In genomic region chr4:108382751-108383150, GRCh38 we compare ENCODE assay signal across 19 cellular contexts.
A peak's percentile ranks its signal among the peaks of the same experiment; 100 is the strongest.
DNase-seq lines count a peak whose midpoint lies in the region; ATAC-seq, FAIRE-seq and TF ChIP-seq lines count a peak whose summit lies in the region.
"Had no signal": no experiment of that assay in that cellular context is flagged by ENCODE, and none has a peak within 500 bp of the region (broad histone marks: within the 10 kb centered on the region; RNA-seq: fewer than 3 reads in every experiment).

No MANE protein-coding gene starts in this region.

- H3K27ac ChIP-seq in BLaER1, result no peak overlapping the region
- H3K27ac ChIP-seq in BLaER1 treated with 17β-estradiol and CSF1 and Interleukin-3, amounts not matched to agents 10 nM and 100 nM, result no peak overlapping the region
- H3K27ac ChIP-seq in mesenchymal stem cell (ENCODE audit: low read length, poor library complexity, severe bottlenecking), result no peak overlapping the region
- H3K27ac ChIP-seq: GM23248 had no signal

- H2AFZ ChIP-seq in Loucy (ENCODE audit: low read length), result no peak overlapping the region; the same call in 1 of the 2 replicates
- no peak overlapping the region for H2AFZ ChIP-seq in mesenchymal stem cell (ENCODE audit: low read depth, low read length)
- H2AFZ ChIP-seq: GM23248 had no signal

- FAIRE-seq in RCC 7860 (lab: Jason Lieb, UNC), result no peak
- FAIRE-seq in GM19239 (lab: Jason Lieb, UNC), result no peak
- FAIRE-seq: D721Med, GM12891, GM18507, H1 had no signal

- WGBS in mesenchymal stem cell, result 89% methylated on average over 3 of the region's 3 CpGs

- no peak for ATAC-seq in HG02852 (IDR thresholded peaks at IDR 0.05; ENCODE audit: unreplicated experiment)

- no peak for TF ChIP-seq CTCF in Loucy (conservative IDR thresholded peaks at IDR 0.05; ENCODE audit: low read length)

- H2BK15ac ChIP-seq in mesenchymal stem cell (ENCODE audit: low read depth, poor library complexity, severe bottlenecking), result no peak overlapping the region

- no peak overlapping the region for H2BK5ac ChIP-seq in mesenchymal stem cell (ENCODE audit: low read depth, low read length, poor library complexity, severe bottlenecking)

- no peaks in the 10 kb centered on the region for H3K9me3 ChIP-seq in BLaER1
- peaks cover 0 to 8% (median 5%) of the 10 kb centered on the region in 11 experiments; a peak in 6 of 22 replicates for H3K9me3 ChIP-seq in BLaER1 treated with 17β-estradiol and CSF1 and Interleukin-3, amounts not matched to agents 10 nM and 100 nM (replicated peaks in 1 of 11)
- H3K9me3 ChIP-seq in Loucy (ENCODE audit: insufficient read depth, low read depth, low read length), result 0 out of 2 replicates have a peak, but pooled peaks cover 5% of the 10 kb centered on the region
- no peaks in the 10 kb centered on the region for H3K9me3 ChIP-seq in mesenchymal stem cell (ENCODE audit: control insufficient read depth, low read length)

- H4K8ac ChIP-seq in mesenchymal stem cell (ENCODE audit: low read length), result peak overlapping the region; percentile 2

- no peak overlapping the region for H4K91ac ChIP-seq in mesenchymal stem cell (ENCODE audit: low read length)

- H3K79me2 ChIP-seq in Loucy (ENCODE audit: insufficient read depth, low read length), result no peaks in the 10 kb centered on the region

- no peak overlapping the region for H3K23ac ChIP-seq in mesenchymal stem cell (ENCODE audit: low read length in 2 of 2)

- H3K4me3 ChIP-seq in BLaER1, result no peak overlapping the region
- H3K4me3 ChIP-seq in BLaER1 treated with 17β-estradiol and CSF1 and Interleukin-3, amounts not matched to agents 10 nM and 100 nM, result no peak overlapping the region
- no peak overlapping the region for H3K4me3 ChIP-seq in Loucy (ENCODE audit: low read length, poor library complexity, severe bottlenecking)
- no peak overlapping the region for H3K4me3 ChIP-seq in mesenchymal stem cell (ENCODE audit: insufficient read depth in 1 of 2, low read depth in 1 of 2, low read length in 2 of 2)
- H3K4me3 ChIP-seq: GM23248 had no signal

- H3K27me3 ChIP-seq in BLaER1 (no peaks in the 10 kb centered on the region), Loucy (ENCODE audit: insufficient read depth, low read length, poor library complexity, severe bottlenecking) (no peaks in the 10 kb centered on the region), mesenchymal stem cell (ENCODE audit: control insufficient read depth in 1 of 2, insufficient read depth in 1 of 2, low read length in 2 of 2) (peaks cover 0 to 27% of the 10 kb centered on the region in 2 experiments)
- peaks cover 0 to 12% (median 0%) of the 10 kb centered on the region in 11 experiments; a peak in 2 of 22 replicates for H3K27me3 ChIP-seq in BLaER1 treated with 17β-estradiol and CSF1 and Interleukin-3, amounts not matched to agents 10 nM and 100 nM

- H4K20me1 ChIP-seq in BLaER1 (no peaks in the 10 kb centered on the region), Loucy (ENCODE audit: insufficient read depth, low read length, poor library complexity, severe bottlenecking) (no peaks in the 10 kb centered on the region)
- no peaks in the 10 kb centered on the region; a peak in 1 of 22 replicates for H4K20me1 ChIP-seq in BLaER1 treated with 17β-estradiol and CSF1 and Interleukin-3, amounts not matched to agents 10 nM and 100 nM

- H3K79me1 ChIP-seq in mesenchymal stem cell (replicated peaks; ENCODE audit: low read length, poor library complexity, severe bottlenecking), result no peaks in the 10 kb centered on the region

- no peak overlapping the region for H2BK120ac ChIP-seq in mesenchymal stem cell (ENCODE audit: low read depth, low read length)

- peak overlapping the region; percentile 69 for H3K4me2 ChIP-seq in BLaER1
- peak overlapping the region in 7 of 11 experiments; percentile 32 to 85 (median 71); a peak in 12 of 22 replicates for H3K4me2 ChIP-seq in BLaER1 treated with 17β-estradiol and CSF1 and Interleukin-3, amounts not matched to agents 10 nM and 100 nM
- H3K4me2 ChIP-seq in Loucy (ENCODE audit: low read depth, low read length, poor library complexity, severe bottlenecking), result peak overlapping the region; percentile 2
- no peak overlapping the region for H3K4me2 ChIP-seq in mesenchymal stem cell (ENCODE audit: low read length, poor library complexity, severe bottlenecking)

- no peaks in the 10 kb centered on the region for H3K9me2 ChIP-seq in Loucy (replicated peaks; ENCODE audit: low read depth, low read length)

- H3K18ac ChIP-seq in mesenchymal stem cell (ENCODE audit: low read depth in 1 of 2, low read length in 2 of 2), result no peak overlapping the region

- H3F3A ChIP-seq in Loucy (ENCODE audit: low read depth), result no peaks in the 10 kb centered on the region; the same call in 1 of the 2 replicates

- DNase-seq in mesenchymal stem cell (no peak), RCC 7860 (ENCODE audit: low spot score) (no peak), GM19239 (ENCODE audit: insufficient read length, low spot score) (no peak)
- DNase-seq: CD4-positive, alpha-beta T cell; CD8-positive, alpha-beta memory T cell; DMS 273 treated with DMSO at 0.1 percent for 48 hours; DMS79; GF-D8; GM23248; H7; HCEC 1CT had no signal

- no peak overlapping the region for H3K4ac ChIP-seq in mesenchymal stem cell (ENCODE audit: low read depth in 1 of 2, low read length in 2 of 2)

- H3K36me3 ChIP-seq in BLaER1 (no peaks in the 10 kb centered on the region), Loucy (ENCODE audit: insufficient read depth, low read length) (no peaks in the 10 kb centered on the region), mesenchymal stem cell (ENCODE audit: control insufficient read depth in 1 of 2, insufficient read depth in 2 of 2, low read depth in 1 of 2, low read length in 2 of 2) (no peaks in the 10 kb centered on the region)
- no peaks in the 10 kb centered on the region for H3K36me3 ChIP-seq in BLaER1 treated with 17β-estradiol and CSF1 and Interleukin-3, amounts not matched to agents 10 nM and 100 nM

- H2BK12ac ChIP-seq in mesenchymal stem cell (ENCODE audit: low read length in 2 of 2), result no peak overlapping the region

- no peak overlapping the region for H3K14ac ChIP-seq in mesenchymal stem cell (ENCODE audit: low read length in 2 of 2)

- no peak overlapping the region for H3K9ac ChIP-seq in BLaER1
- no peak overlapping the region for H3K9ac ChIP-seq in BLaER1 treated with 17β-estradiol and CSF1 and Interleukin-3, amounts not matched to agents 10 nM and 100 nM
- H3K9ac ChIP-seq in Loucy (ENCODE audit: low read depth, low read length, poor library complexity, severe bottlenecking), result peak overlapping the region; percentile 15
- H3K9ac ChIP-seq in mesenchymal stem cell (ENCODE audit: low read length), result no peak overlapping the region
- H3K9ac ChIP-seq: GM23248 had no signal

- H3K4me1 ChIP-seq in BLaER1 (peaks cover 38% of the 10 kb centered on the region), Loucy (ENCODE audit: insufficient read depth, low read length, poor library complexity, severe bottlenecking) (peaks cover 63% of the 10 kb centered on the region), mesenchymal stem cell (ENCODE audit: control insufficient read depth, insufficient read depth, low read depth, low read length) (peaks cover 4% of the 10 kb centered on the region)
- H3K4me1 ChIP-seq in BLaER1 treated with 17β-estradiol and CSF1 and Interleukin-3, amounts not matched to agents 10 nM and 100 nM, result peaks cover 17 to 37% (median 27%) of the 10 kb centered on the region in 10 experiments

- H2AK5ac ChIP-seq in mesenchymal stem cell (ENCODE audit: low read length, severe bottlenecking), result no peak overlapping the region
